Comparison of ENCODE assay signal across 9 cellular contexts in genomic region chrX:10620121-10620699, GRCh38. TPM values are rescaled to one million over a fixed set of nuclear protein-coding genes. Genes with fewer than 3 reads are reported as not detected.
A peak's percentile ranks its signal among the peaks of the same experiment; 100 is the strongest.
DNase-seq lines count a peak whose midpoint lies in the region; ATAC-seq and TF ChIP-seq lines count a peak whose summit lies in the region.
"Had no signal": no experiment of that assay in that cellular context is flagged by ENCODE, and none has a peak within 500 bp of the region (broad histone marks: within the 10 kb centered on the region; RNA-seq: fewer than 3 reads in every experiment).

Gene MID1 (minus strand): TSS chrX:10620585. CDS start chrX:10567547, 53,038 bp downstream.

- DNase-seq in DMS 273 treated with DMSO at 0.1 percent for 48 hours (lab: John Stamatoyannopoulos, UW) (peak; percentile 75), HT1080 (ENCODE audit: low read depth) (peak; percentile 85), RWPE1 (ENCODE audit: low spot score) (peak; percentile 67), lung (ENCODE audit: low spot score) (peak; percentile 66), stromal cell of bone marrow (ENCODE audit: low read depth) (peak; percentile 55), HuH-7 (ENCODE audit: low spot score) (no peak)
- no peak for DNase-seq in activated CD4-positive, alpha-beta T cell treated with anti-CD3 and anti-CD28 coated beads, Interleukin-2, amount 10 ng/mL, durations not matched to agents 7 days and 5 days

- CTCF ChIA-PET in RWPE1 (lab: Yijun Ruan, JAX), result interaction anchor here (0.7 to 1.1 kb wide), 2 partner anchors 16 to 430 kb away, joined by 3 read pairs; no protein-coding TSS in a partner anchor
- CTCF ChIA-PET in activated CD4-positive, alpha-beta T cell treated with anti-CD3 and anti-CD28 coated beads, Interleukin-2, amount 10 ng/mL, durations not matched to agents 7 days and 5 days (lab: Charles Lee), result no interaction called here

- H3K36me3 ChIP-seq in ectodermal cell (ENCODE audit: control insufficient read depth, insufficient read depth, low read length), result no peaks in the 10 kb centered on the region
- H3K36me3 ChIP-seq in lung (ENCODE audit: control insufficient read depth in 2 of 2, insufficient read depth in 2 of 2, low read length in 2 of 2), result no peaks in the 10 kb centered on the region

- H3K27me3 Mint-ChIP-seq in activated CD4-positive, alpha-beta T cell treated with anti-CD3 and anti-CD28 coated beads, Interleukin-2, amount 10 ng/mL, durations not matched to agents 7 days and 5 days, result peaks cover 28% of the 10 kb centered on the region

- H3K4me1 ChIP-seq in ectodermal cell (ENCODE audit: control insufficient read depth, insufficient read depth, low read length) (peaks cover 8% of the 10 kb centered on the region), lung (ENCODE audit: control insufficient read depth in 2 of 2, insufficient read depth in 2 of 2, low read length in 2 of 2) (peaks cover 0 to 1% of the 10 kb centered on the region in 2 donors)

- no peaks in the 10 kb centered on the region for H3K9me3 ChIP-seq in ectodermal cell (ENCODE audit: control insufficient read depth, low read length)
- H3K9me3 ChIP-seq in lung (ENCODE audit: control insufficient read depth in 2 of 2, insufficient read depth in 1 of 2, low read length in 1 of 2), result peaks cover 0 to 3% of the 10 kb centered on the region in 2 donors

- H3K36me3 Mint-ChIP-seq in activated CD4-positive, alpha-beta T cell treated with anti-CD3 and anti-CD28 coated beads, Interleukin-2, amount 10 ng/mL, durations not matched to agents 7 days and 5 days (ENCODE audit: low read depth), result no peaks in the 10 kb centered on the region

- H3K27ac ChIP-seq in RWPE1, result peak within 1 kb of the TSS; percentile 94
- peak within 1 kb of the TSS; percentile 90 for H3K27ac ChIP-seq in ectodermal cell (ENCODE audit: insufficient read depth, low read depth, low read length, poor library complexity, severe bottlenecking)
- H3K27ac ChIP-seq in lung (ENCODE audit: low read depth in 1 of 2, low read length in 1 of 2), result peak within 1 kb of the TSS in 1 of 2 donors; percentile 82

- H3K4me1 Mint-ChIP-seq in activated CD4-positive, alpha-beta T cell treated with anti-CD3 and anti-CD28 coated beads, Interleukin-2, amount 10 ng/mL, durations not matched to agents 7 days and 5 days, result peaks cover 4% of the 10 kb centered on the region

- H3K27ac Mint-ChIP-seq in activated CD4-positive, alpha-beta T cell treated with anti-CD3 and anti-CD28 coated beads, Interleukin-2, amount 10 ng/mL, durations not matched to agents 7 days and 5 days, result no peak within 1 kb of the TSS
- H3K27ac Mint-ChIP-seq: T-helper 1 cell treated with Interleukin-12 subunit alpha and Interleukin-12 subunit beta and Interleukin-4 antibody, amounts not matched to agents 30 μg/mL and 1 μg/mL, for 36 hours had no signal

- H3K4me3 ChIP-seq in ectodermal cell (ENCODE audit: insufficient read depth, low read depth, low read length), result peak within 1 kb of the TSS; percentile 58
- peak within 1 kb of the TSS; percentile 2 for H3K4me3 ChIP-seq in lung

- POLR2A ChIA-PET in RWPE1 (lab: Yijun Ruan, JAX; ENCODE audit: low non-redundant PET), result no interaction called here
- POLR2A ChIA-PET in activated CD4-positive, alpha-beta T cell treated with anti-CD3 and anti-CD28 coated beads, Interleukin-2, amount 10 ng/mL, durations not matched to agents 7 days and 5 days (lab: Charles Lee), result no interaction called here

- H3K9me3 Mint-ChIP-seq in activated CD4-positive, alpha-beta T cell treated with anti-CD3 and anti-CD28 coated beads, Interleukin-2, amount 10 ng/mL, durations not matched to agents 7 days and 5 days, result no peaks in the 10 kb centered on the region
- H3K9me3 Mint-ChIP-seq: T-helper 1 cell treated with Interleukin-12 subunit alpha and Interleukin-12 subunit beta and Interleukin-4 antibody, amounts not matched to agents 30 μg/mL and 1 μg/mL, for 36 hours had no signal

- peak; percentile 63 for ATAC-seq in lung (ENCODE audit: insufficient read depth, low FRiP score)

- H3K27me3 ChIP-seq in ectodermal cell (ENCODE audit: control insufficient read depth, insufficient read depth, low read length, poor library complexity, severe bottlenecking) (no peaks in the 10 kb centered on the region), lung (ENCODE audit: control insufficient read depth, insufficient read depth) (no peaks in the 10 kb centered on the region)

- no peak within 1 kb of the TSS for H3K4me3 Mint-ChIP-seq in activated CD4-positive, alpha-beta T cell treated with anti-CD3 and anti-CD28 coated beads, Interleukin-2, amount 10 ng/mL, durations not matched to agents 7 days and 5 days
- H3K4me3 Mint-ChIP-seq: T-helper 1 cell treated with Interleukin-12 subunit alpha and Interleukin-12 subunit beta and Interleukin-4 antibody, amounts not matched to agents 30 μg/mL and 1 μg/mL, for 36 hours had no signal

- TF ChIP-seq CTCF in RWPE1 (conservative IDR thresholded peaks at IDR 0.05; ENCODE audit: low read depth), result no peak
- TF ChIP-seq CTCF in lung (IDR thresholded peaks at IDR 0.05; ENCODE audit: control extremely low read depth, extremely low read depth), result no peak

- 0% methylated on average over 46 of the region's 46 CpGs for WGBS in ectodermal cell, 2 experiments
- WGBS in lung, 2 donors, result 0 to 20% methylated on average over 44 to 46 of the region's 46 CpGs

RNA-seq across cellular contexts. Expression of gene MID1, which starts in this region (rescaled TPM):
- 17.2 and 23.8 TPM in 2 replicates for total RNA-seq in HT1080 (2014; rRNA removed; shearing (Covaris generic))
- polyA plus RNA-seq in HT1080 (2015; cell fraction: cytosol; rRNA removed), result 6.5 and 9.6 TPM in 2 replicates
- polyA plus RNA-seq in HT1080 (2015; cell fraction: nucleus; rRNA removed), result 20.0 and 22.8 TPM in 2 replicates
- polyA plus RNA-seq in ectodermal cell (2013, experiment 1 of 4), result 42.8 TPM
- 41.5 TPM for polyA plus RNA-seq in ectodermal cell (2013, experiment 2 of 4)
- polyA plus RNA-seq in ectodermal cell (2013, experiment 3 of 4), result 34.7 TPM
- 42.3 TPM for polyA plus RNA-seq in ectodermal cell (2013, experiment 4 of 4)
- 10 to 100 TPM; 20.6 to 25.8 TPM for total RNA-seq in lung
- polyA plus RNA-seq in lung, result 1 to 10 TPM; 4.3 to 5.2 TPM
- total RNA-seq in activated CD4-positive, alpha-beta T cell treated with anti-CD3 and anti-CD28 coated beads, Interleukin-2, amount 10 ng/mL, durations not matched to agents 7 days and 5 days, result under 1 TPM; 0.22 to 0.23 TPM

Comparison
In these comparisons a context has a peak if more than half of its experiments do, and no peak if none do; other contexts are left out.
1. RNA of gene MID1 (total RNA-seq): 20.6 to 25.8 TPM in lung and 17.2 to 23.8 TPM in HT1080; 0.22 to 0.23 TPM in activated CD4-positive, alpha-beta T cell treated with anti-CD3 and anti-CD28 coated beads, Interleukin-2, amount 10 ng/mL, durations not matched to agents 7 days and 5 days; every median in the first group is over 10 times any median in the second.
2. DNase-seq: peak in DMS 273 treated with DMSO at 0.1 percent for 48 hours (single experiment), HT1080 (single experiment), RWPE1 (single experiment), lung (single experiment) and stromal cell of bone marrow (single experiment); none in HuH-7 (single experiment) and activated CD4-positive, alpha-beta T cell treated with anti-CD3 and anti-CD28 coated beads, Interleukin-2, amount 10 ng/mL, durations not matched to agents 7 days and 5 days (single experiment).